1 cellular context compared by ENCODE assay signal in genomic region chr15:54979949-54980348, GRCh38.
TF ChIP-seq lines count a peak whose summit lies in the region.

No MANE protein-coding gene starts in this region.

TF ChIP-seq in GM23338, 12 proteins besides CTCF, POLR2A, EP300 and RAD21 (continued from another document):
- TF ChIP-seq ZNF462 (CRISPR knock-in tag; IDR thresholded peaks at IDR 0.05) = no peak
- TF ChIP-seq CREB1 (CRISPR knock-in tag; IDR thresholded peaks at IDR 0.05; ENCODE audit: low read depth) = no peak
- no peak for TF ChIP-seq STAT1 (IDR thresholded peaks at IDR 0.05; ENCODE audit: unreplicated experiment)
- TF ChIP-seq JUNB (IDR thresholded peaks at IDR 0.05; ENCODE audit: unreplicated experiment) = no peak
- no peak for TF ChIP-seq ZNF114 (CRISPR knock-in tag; IDR thresholded peaks at IDR 0.05)
- no peak for TF ChIP-seq EZH2phosphoT487 (IDR thresholded peaks at IDR 0.05; ENCODE audit: unreplicated experiment)
- TF ChIP-seq ZNF331 (CRISPR knock-in tag; IDR thresholded peaks at IDR 0.05; ENCODE audit: low read depth) = no peak
